ENCODE assay signal across 16 cellular contexts in genomic region chr10:60138026-60138425, GRCh38.
"Had no signal": no experiment of that assay in that cellular context is flagged by ENCODE, and none has a peak within 500 bp of the region (broad histone marks: within the 10 kb centered on the region; RNA-seq: fewer than 3 reads in every experiment).

No MANE protein-coding gene starts in this region.

- DNase-seq: activated CD4-positive, alpha-beta T cell treated with anti-CD3 and anti-CD28 coated beads for 4 hours; activated CD8-positive, alpha-beta memory T cell treated with anti-CD3 and anti-CD28 coated beads, Interleukin-2, amount 50 U/mL, for 4 hours; activated CD8-positive, alpha-beta T cell treated with anti-CD3 and anti-CD28 coated beads for 36 hours; activated gamma-delta T cell treated with Interleukin-2 at 50 U/mL for 16 hours; activated T-cell treated with anti-CD3 and anti-CD28 coated beads, Interleukin-2, amount 50 U/mL, for 72 hours; aorta; foreskin melanocyte; heart right ventricle; left cardiac atrium; mucosa of descending colon; small intestine; stimulated activated naive CD4-positive, alpha-beta T cell; T-helper 9 cell; upper lobe of left lung had no signal

- H3K4me3 ChIP-seq: breast epithelium, mucosa of descending colon, upper lobe of left lung had no signal

- H3K27me3 ChIP-seq: breast epithelium, heart right ventricle, upper lobe of left lung had no signal

- H3K27ac ChIP-seq: breast epithelium, heart right ventricle, upper lobe of left lung, VCaP had no signal

- H3K4me1 ChIP-seq: breast epithelium had no signal

- H3K36me3 ChIP-seq: breast epithelium, upper lobe of left lung had no signal

- H3K9me3 ChIP-seq: breast epithelium, heart right ventricle, mucosa of descending colon, upper lobe of left lung had no signal
